Comparison of ENCODE assay signal across 1 cellular context in the genomic region with DNA sequence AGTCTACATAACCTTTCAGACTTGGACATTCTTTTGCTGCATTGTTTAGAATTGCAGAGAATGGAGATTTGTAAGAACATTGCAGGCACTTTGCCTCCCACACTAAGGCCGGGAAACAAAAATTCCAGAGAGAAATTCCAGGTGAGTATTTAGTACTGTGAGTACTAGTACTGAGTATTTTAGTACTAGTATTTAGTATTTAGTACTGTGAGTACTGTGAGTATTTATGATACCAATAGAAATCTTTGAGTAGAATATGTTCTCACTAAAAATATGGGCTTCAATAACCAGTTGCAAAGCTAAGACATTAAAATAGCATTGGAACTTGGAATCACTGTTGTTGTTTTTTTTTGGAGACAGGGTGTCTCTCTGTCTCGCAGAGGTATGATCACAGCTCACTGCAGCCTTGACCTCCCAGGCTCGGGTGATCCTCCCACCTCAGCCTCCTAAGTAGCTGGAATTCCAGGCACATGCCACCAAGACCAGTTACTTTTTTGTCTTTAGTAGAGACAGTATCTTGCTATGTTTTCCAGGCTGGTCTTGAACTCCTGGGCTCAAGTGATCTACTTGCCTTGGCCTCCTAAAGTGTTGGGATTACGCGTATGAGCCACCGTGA.
TF ChIP-seq lines count a peak whose summit lies in the region.

No MANE protein-coding gene starts in this region.

TF ChIP-seq in HepG2, 621 proteins besides CTCF, POLR2A, EP300 and RAD21 (continues in another document):
- TF ChIP-seq YEATS4 (CRISPR knock-in tag; IDR thresholded peaks at IDR 0.05; ENCODE audit: borderline replicate concordance) (no peak), ZBTB39 (CRISPR knock-in tag; IDR thresholded peaks at IDR 0.05) (peak; percentile 95), ZNF441 (CRISPR knock-in tag; IDR thresholded peaks at IDR 0.05; ENCODE audit: borderline replicate concordance) (no peak), SMYD3 (CRISPR knock-in tag; IDR thresholded peaks at IDR 0.05) (no peak), ARID5B (CRISPR knock-in tag; IDR thresholded peaks at IDR 0.05) (0 out of 2 replicates have a peak, but pooled peaks have one; percentile 12), HIVEP1 (CRISPR knock-in tag; IDR thresholded peaks at IDR 0.05) (no peak), ATRX (CRISPR knock-in tag; IDR thresholded peaks at IDR 0.05; ENCODE audit: borderline replicate concordance) (no peak), MZF1 (CRISPR knock-in tag; IDR thresholded peaks at IDR 0.05; ENCODE audit: borderline replicate concordance) (no peak), FOSL1 (CRISPR knock-in tag; IDR thresholded peaks at IDR 0.05; ENCODE audit: borderline replicate concordance) (no peak), CCDC6 (CRISPR knock-in tag; IDR thresholded peaks at IDR 0.05) (no peak), ZBTB34 (CRISPR knock-in tag; IDR thresholded peaks at IDR 0.05) (no peak), ESRRA (CRISPR knock-in tag; IDR thresholded peaks at IDR 0.05; ENCODE audit: low read depth) (no peak), ZNF597 (CRISPR knock-in tag; IDR thresholded peaks at IDR 0.05) (no peak), ZNF776 (CRISPR knock-in tag; IDR thresholded peaks at IDR 0.05) (no peak), YY1 (IDR thresholded peaks at IDR 0.05; ENCODE audit: insufficient read depth, insufficient replicate concordance, low read depth, low read length) (no peak), RERE (CRISPR knock-in tag; IDR thresholded peaks at IDR 0.05; ENCODE audit: low read depth) (no peak), ZSCAN21 (CRISPR knock-in tag; IDR thresholded peaks at IDR 0.05; ENCODE audit: borderline replicate concordance) (peak; percentile 84; the same call in 1 of the 2 replicates), JUNB (CRISPR knock-in tag; IDR thresholded peaks at IDR 0.05; ENCODE audit: borderline replicate concordance) (no peak), ZNF180 (CRISPR knock-in tag; IDR thresholded peaks at IDR 0.05; ENCODE audit: borderline replicate concordance, low read depth) (no peak), MATR3 (CRISPR knock-in tag; IDR thresholded peaks at IDR 0.05) (no peak), ZNF770 (CRISPR knock-in tag; IDR thresholded peaks at IDR 0.05) (peak; percentile 95)
- TF ChIP-seq, protein P1, sequence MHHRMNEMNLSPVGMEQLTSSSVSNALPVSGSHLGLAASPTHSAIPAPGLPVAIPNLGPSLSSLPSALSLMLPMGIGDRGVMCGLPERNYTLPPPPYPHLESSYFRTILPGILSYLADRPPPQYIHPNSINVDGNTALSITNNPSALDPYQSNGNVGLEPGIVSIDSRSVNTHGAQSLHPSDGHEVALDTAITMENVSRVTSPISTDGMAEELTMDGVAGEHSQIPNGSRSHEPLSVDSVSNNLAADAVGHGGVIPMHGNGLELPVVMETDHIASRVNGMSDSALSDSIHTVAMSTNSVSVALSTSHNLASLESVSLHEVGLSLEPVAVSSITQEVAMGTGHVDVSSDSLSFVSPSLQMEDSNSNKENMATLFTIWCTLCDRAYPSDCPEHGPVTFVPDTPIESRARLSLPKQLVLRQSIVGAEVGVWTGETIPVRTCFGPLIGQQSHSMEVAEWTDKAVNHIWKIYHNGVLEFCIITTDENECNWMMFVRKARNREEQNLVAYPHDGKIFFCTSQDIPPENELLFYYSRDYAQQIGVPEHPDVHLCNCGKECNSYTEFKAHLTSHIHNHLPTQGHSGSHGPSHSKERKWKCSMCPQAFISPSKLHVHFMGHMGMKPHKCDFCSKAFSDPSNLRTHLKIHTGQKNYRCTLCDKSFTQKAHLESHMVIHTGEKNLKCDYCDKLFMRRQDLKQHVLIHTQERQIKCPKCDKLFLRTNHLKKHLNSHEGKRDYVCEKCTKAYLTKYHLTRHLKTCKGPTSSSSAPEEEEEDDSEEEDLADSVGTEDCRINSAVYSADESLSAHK (CRISPR knock-in tag; IDR thresholded peaks at IDR 0.05; ENCODE audit: borderline replicate concordance), result no peak
- TF ChIP-seq, protein P2, sequence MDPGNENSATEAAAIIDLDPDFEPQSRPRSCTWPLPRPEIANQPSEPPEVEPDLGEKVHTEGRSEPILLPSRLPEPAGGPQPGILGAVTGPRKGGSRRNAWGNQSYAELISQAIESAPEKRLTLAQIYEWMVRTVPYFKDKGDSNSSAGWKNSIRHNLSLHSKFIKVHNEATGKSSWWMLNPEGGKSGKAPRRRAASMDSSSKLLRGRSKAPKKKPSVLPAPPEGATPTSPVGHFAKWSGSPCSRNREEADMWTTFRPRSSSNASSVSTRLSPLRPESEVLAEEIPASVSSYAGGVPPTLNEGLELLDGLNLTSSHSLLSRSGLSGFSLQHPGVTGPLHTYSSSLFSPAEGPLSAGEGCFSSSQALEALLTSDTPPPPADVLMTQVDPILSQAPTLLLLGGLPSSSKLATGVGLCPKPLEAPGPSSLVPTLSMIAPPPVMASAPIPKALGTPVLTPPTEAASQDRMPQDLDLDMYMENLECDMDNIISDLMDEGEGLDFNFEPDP (CRISPR knock-in tag; conservative IDR thresholded peaks at IDR 0.05), result 0 out of 2 replicates have a peak, but pooled peaks have one; percentile 70
- TF ChIP-seq, protein P3, sequence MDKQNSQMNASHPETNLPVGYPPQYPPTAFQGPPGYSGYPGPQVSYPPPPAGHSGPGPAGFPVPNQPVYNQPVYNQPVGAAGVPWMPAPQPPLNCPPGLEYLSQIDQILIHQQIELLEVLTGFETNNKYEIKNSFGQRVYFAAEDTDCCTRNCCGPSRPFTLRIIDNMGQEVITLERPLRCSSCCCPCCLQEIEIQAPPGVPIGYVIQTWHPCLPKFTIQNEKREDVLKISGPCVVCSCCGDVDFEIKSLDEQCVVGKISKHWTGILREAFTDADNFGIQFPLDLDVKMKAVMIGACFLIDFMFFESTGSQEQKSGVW (CRISPR knock-in tag; IDR thresholded peaks at IDR 0.05; ENCODE audit: borderline replicate concordance), result no peak
